Comparison of ENCODE assay signal across 7 cellular contexts in the genomic region with DNA sequence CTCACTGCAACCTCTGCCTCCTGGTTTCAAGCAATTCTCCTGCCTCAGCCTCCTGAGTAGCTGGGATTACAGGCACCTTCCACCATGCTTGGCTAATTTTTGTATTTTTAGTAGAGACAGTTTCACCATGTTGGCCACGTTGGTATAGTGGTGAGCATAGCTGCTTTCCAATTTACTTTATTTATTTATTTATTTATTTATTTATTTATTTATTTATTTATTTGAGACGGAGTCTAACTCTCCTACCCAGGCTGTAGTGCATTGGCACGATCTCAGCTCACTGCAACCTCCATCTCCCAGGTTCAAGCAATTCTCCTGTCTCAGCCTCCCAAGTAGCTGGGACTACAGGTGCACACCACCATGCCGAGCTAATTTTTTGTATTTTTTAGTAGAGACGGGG. TPM values are rescaled to one million over a fixed set of nuclear protein-coding genes. Genes with fewer than 3 reads are reported as not detected.
A peak's percentile ranks its signal among the peaks of the same experiment; 100 is the strongest.
DNase-seq lines count a peak whose midpoint lies in the region; ATAC-seq and TF ChIP-seq lines count a peak whose summit lies in the region.
"Not testable (repeated sequence)": the region's sequence is repeated elsewhere in the genome, so short reads cannot be mapped to it uniquely, and the experiment has no call there.

No MANE protein-coding gene starts in this region.

- H3K9me3 ChIP-seq in CD8-positive, alpha-beta memory T cell (ENCODE audit: low read length): not testable (repeated sequence)

- not testable (repeated sequence) for TF ChIP-seq CTCF in CD14-positive monocyte (IDR thresholded peaks at IDR 0.05)

- H3K4me1 ChIP-seq in CD8-positive, alpha-beta memory T cell (ENCODE audit: insufficient read depth, low read length): not testable (repeated sequence)

- peak overlapping the region; percentile 9 for H3K27ac ChIP-seq in CD8-positive, alpha-beta memory T cell (ENCODE audit: low read depth, low read length)

- H3K27me3 Mint-ChIP-seq in CD14-positive monocyte (ENCODE audit: low read depth in 3 of 3); CD8-positive, alpha-beta memory T cell; T-helper 2 cell treated with Interferon-gamma antibody and Interleukin-4, amounts not matched to agents 5 μg/mL and 100 μg/mL, for 36 hours (ENCODE audit: low read depth); activated CD4-positive, alpha-beta memory T cell treated with anti-CD3 and anti-CD28 coated beads for 36 hours; activated naive CD8-positive, alpha-beta T cell; memory B cell; natural killer cell treated with Interleukin-12 subunit alpha and Interleukin-12 subunit beta and Interleukin-15 and Interleukin-18, amount 100 ng/mL, for 72 hours: not testable (repeated sequence)

- CTCF ChIA-PET in CD8-positive, alpha-beta memory T cell (lab: Charles Lee): interaction anchor here (0.6 to 1.4 kb wide), 4 partner anchors 16 to 119 kb away, joined by 3 to 4 read pairs (median 4); partner anchors contain the start of gene DDX27
- CTCF ChIA-PET in activated CD4-positive, alpha-beta memory T cell treated with anti-CD3 and anti-CD28 coated beads for 36 hours (lab: Charles Lee): interaction anchor here (1.1 kb wide), 1 partner anchor 508 kb away, joined by 3 read pairs; no protein-coding TSS in a partner anchor

- not testable (repeated sequence) for DNase-seq in CD14-positive monocyte (ENCODE audit: low spot score); CD8-positive, alpha-beta memory T cell; T-helper 2 cell treated with Interferon-gamma antibody and Interleukin-4, amounts not matched to agents 5 μg/mL and 100 μg/mL, for 36 hours (ENCODE audit: low spot score); activated CD4-positive, alpha-beta memory T cell treated with anti-CD3 and anti-CD28 coated beads for 36 hours; memory B cell (ENCODE audit: low spot score in 2 of 2); natural killer cell treated with Interleukin-12 subunit alpha and Interleukin-12 subunit beta and Interleukin-15 and Interleukin-18, amount 100 ng/mL, for 72 hours (ENCODE audit: low spot score)

- H3K36me3 Mint-ChIP-seq in CD14-positive monocyte: peaks cover 58 to 76% of the 10 kb centered on the region in 2 donors
- peaks cover 0 to 80% (median 21%) of the 10 kb centered on the region in 3 donors for H3K36me3 Mint-ChIP-seq in CD8-positive, alpha-beta memory T cell
- H3K36me3 Mint-ChIP-seq in T-helper 2 cell treated with Interferon-gamma antibody and Interleukin-4, amounts not matched to agents 5 μg/mL and 100 μg/mL, for 36 hours (ENCODE audit: low read depth): peaks cover 72% of the 10 kb centered on the region
- H3K36me3 Mint-ChIP-seq in activated CD4-positive, alpha-beta memory T cell treated with anti-CD3 and anti-CD28 coated beads for 36 hours: peaks cover 50% of the 10 kb centered on the region
- peaks cover 11% of the 10 kb centered on the region for H3K36me3 Mint-ChIP-seq in activated naive CD8-positive, alpha-beta T cell
- H3K36me3 Mint-ChIP-seq in memory B cell: peaks cover 22% of the 10 kb centered on the region
- H3K36me3 Mint-ChIP-seq in natural killer cell treated with Interleukin-12 subunit alpha and Interleukin-12 subunit beta and Interleukin-15 and Interleukin-18, amount 100 ng/mL, for 72 hours: peaks cover 32% of the 10 kb centered on the region

- intact Hi-C loops in CD14-positive monocyte (cut with micrococcal nuclease); activated CD4-positive, alpha-beta memory T cell treated with anti-CD3 and anti-CD28 coated beads for 36 hours (cut with micrococcal nuclease): not testable (repeated sequence)

- POLR2A ChIA-PET in CD8-positive, alpha-beta memory T cell (lab: Charles Lee); activated CD4-positive, alpha-beta memory T cell treated with anti-CD3 and anti-CD28 coated beads for 36 hours (lab: Charles Lee): not testable (repeated sequence)

- not testable (repeated sequence) for H3K4me3 ChIP-seq in CD8-positive, alpha-beta memory T cell (ENCODE audit: low read length)

- H3K4me1 Mint-ChIP-seq in CD14-positive monocyte; T-helper 2 cell treated with Interferon-gamma antibody and Interleukin-4, amounts not matched to agents 5 μg/mL and 100 μg/mL, for 36 hours (ENCODE audit: low read depth); activated naive CD8-positive, alpha-beta T cell (ENCODE audit: low read depth): not testable (repeated sequence)
- H3K4me1 Mint-ChIP-seq in CD8-positive, alpha-beta memory T cell: peaks cover 8 to 19% (median 17%) of the 10 kb centered on the region in 3 donors
- H3K4me1 Mint-ChIP-seq in activated CD4-positive, alpha-beta memory T cell treated with anti-CD3 and anti-CD28 coated beads for 36 hours (ENCODE audit: low read depth): peaks cover 10% of the 10 kb centered on the region
- H3K4me1 Mint-ChIP-seq in memory B cell: peaks cover 14% of the 10 kb centered on the region
- H3K4me1 Mint-ChIP-seq in natural killer cell treated with Interleukin-12 subunit alpha and Interleukin-12 subunit beta and Interleukin-15 and Interleukin-18, amount 100 ng/mL, for 72 hours (ENCODE audit: low read depth in 2 of 2): peaks cover 32 to 33% of the 10 kb centered on the region in 2 donors

- H3K36me3 ChIP-seq in CD8-positive, alpha-beta memory T cell (ENCODE audit: insufficient read depth, low read length): peaks cover 26% of the 10 kb centered on the region

- not testable (repeated sequence) for H3K27me3 ChIP-seq in CD8-positive, alpha-beta memory T cell (ENCODE audit: insufficient read depth, low read length, poor library complexity, severe bottlenecking)

- H3K4me3 Mint-ChIP-seq in CD14-positive monocyte; CD8-positive, alpha-beta memory T cell; activated CD4-positive, alpha-beta memory T cell treated with anti-CD3 and anti-CD28 coated beads for 36 hours; activated naive CD8-positive, alpha-beta T cell: not testable (repeated sequence)
- H3K4me3 Mint-ChIP-seq in T-helper 2 cell treated with Interferon-gamma antibody and Interleukin-4, amounts not matched to agents 5 μg/mL and 100 μg/mL, for 36 hours: peak overlapping the region; percentile 46
- peak overlapping the region; percentile 27 for H3K4me3 Mint-ChIP-seq in memory B cell
- H3K4me3 Mint-ChIP-seq in natural killer cell treated with Interleukin-12 subunit alpha and Interleukin-12 subunit beta and Interleukin-15 and Interleukin-18, amount 100 ng/mL, for 72 hours: peak overlapping the region; percentile 48

- H3K9me3 Mint-ChIP-seq in CD14-positive monocyte; CD8-positive, alpha-beta memory T cell; T-helper 2 cell treated with Interferon-gamma antibody and Interleukin-4, amounts not matched to agents 5 μg/mL and 100 μg/mL, for 36 hours; activated CD4-positive, alpha-beta memory T cell treated with anti-CD3 and anti-CD28 coated beads for 36 hours; activated naive CD8-positive, alpha-beta T cell (ENCODE audit: low read depth); memory B cell; natural killer cell treated with Interleukin-12 subunit alpha and Interleukin-12 subunit beta and Interleukin-15 and Interleukin-18, amount 100 ng/mL, for 72 hours: not testable (repeated sequence)

- peak overlapping the region in 6 of 7 donors; percentile 58 to 90 (median 72) for H3K27ac Mint-ChIP-seq in CD14-positive monocyte
- peak overlapping the region in 4 of 8 donors; percentile 30 to 80 (median 56) for H3K27ac Mint-ChIP-seq in CD8-positive, alpha-beta memory T cell
- peak overlapping the region; percentile 81 for H3K27ac Mint-ChIP-seq in T-helper 2 cell treated with Interferon-gamma antibody and Interleukin-4, amounts not matched to agents 5 μg/mL and 100 μg/mL, for 36 hours
- H3K27ac Mint-ChIP-seq in activated CD4-positive, alpha-beta memory T cell treated with anti-CD3 and anti-CD28 coated beads for 36 hours: peak overlapping the region; percentile 47
- H3K27ac Mint-ChIP-seq in activated naive CD8-positive, alpha-beta T cell: peak overlapping the region; percentile 72
- peak overlapping the region; percentile 87 for H3K27ac Mint-ChIP-seq in memory B cell
- H3K27ac Mint-ChIP-seq in natural killer cell treated with Interleukin-12 subunit alpha and Interleukin-12 subunit beta and Interleukin-15 and Interleukin-18, amount 100 ng/mL, for 72 hours: not testable (repeated sequence)

- not testable (repeated sequence) for ATAC-seq in memory B cell (ENCODE audit: low read depth); natural killer cell treated with Interleukin-12 subunit alpha and Interleukin-12 subunit beta and Interleukin-15 and Interleukin-18, amount 100 ng/mL, for 72 hours

RNA-seq across cellular contexts. Expression of gene CSE1L, which starts 54.2 kb away (rescaled TPM):
- 10 to 100 TPM; 19.4 to 22.0 TPM for polyA plus RNA-seq in CD14-positive monocyte
- total RNA-seq in CD8-positive, alpha-beta memory T cell: 100 to 1,000 TPM; 158 to 161 TPM
- polyA plus RNA-seq in CD8-positive, alpha-beta memory T cell: 27.6 TPM
- total RNA-seq in activated CD4-positive, alpha-beta memory T cell treated with anti-CD3 and anti-CD28 coated beads for 36 hours: 100 to 1,000 TPM; 107 to 109 TPM
- total RNA-seq in natural killer cell treated with Interleukin-12 subunit alpha and Interleukin-12 subunit beta and Interleukin-15 and Interleukin-18, amount 100 ng/mL, for 72 hours: 100 to 1,000 TPM in 1 of 2 donors, 10 to 100 TPM in 1; 69.1 to 108 TPM
